ENCODE assay signal across 12 cellular contexts in the genomic region with DNA sequence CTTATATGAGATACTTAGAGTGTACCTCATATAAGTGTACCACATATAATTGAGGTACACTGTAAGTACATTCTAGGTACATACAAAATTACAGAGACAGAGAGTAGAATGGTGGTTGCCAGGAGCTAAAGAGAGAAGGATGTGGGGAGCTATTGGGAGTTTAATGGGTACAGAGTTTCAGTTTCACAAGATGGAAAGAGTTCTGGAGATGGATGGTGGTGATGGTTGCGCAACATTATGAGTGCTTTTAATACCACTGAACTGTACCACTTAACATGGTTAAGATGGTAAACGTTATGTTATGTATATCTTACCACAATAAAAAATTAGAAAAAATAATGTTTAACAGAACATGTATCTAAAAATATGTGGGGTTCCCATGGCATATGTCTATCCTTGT.
"Had no signal": no experiment of that assay in that cellular context is flagged by ENCODE, and none has a peak within 500 bp of the region (broad histone marks: within the 10 kb centered on the region; RNA-seq: fewer than 3 reads in every experiment).

No MANE protein-coding gene starts in this region.

- H2AFZ ChIP-seq: parathyroid adenoma had no signal

- H3K9ac ChIP-seq: parathyroid adenoma had no signal

- ATAC-seq: left lobe of liver had no signal

- H3K36me3 ChIP-seq: thyroid gland had no signal

- H3K27ac ChIP-seq: adrenal gland, parathyroid adenoma, thyroid gland had no signal

- H3K27me3 Mint-ChIP-seq: activated naive CD4-positive, alpha-beta T cell treated with anti-CD3 and anti-CD28 coated beads, Interleukin-2, amount 50 U/mL, for 24 hours; naive B cell had no signal

- H3K4me3 Mint-ChIP-seq: activated naive CD4-positive, alpha-beta T cell treated with anti-CD3 and anti-CD28 coated beads, Interleukin-2, amount 50 U/mL, for 24 hours had no signal

- FAIRE-seq: urothelium cell line had no signal

- H3K4me3 ChIP-seq: adrenal gland, thyroid gland had no signal

- DNase-seq: activated CD4-positive, CD25-positive, alpha-beta regulatory T cell treated with anti-CD3 and anti-CD28 coated beads, Interleukin-2, amount 50 U/mL, for 72 hours; activated effector memory CD4-positive, alpha-beta T cell treated with Interleukin-2 at 50 U/mL for 16 hours; adrenal gland; islet precursor cell; naive B cell; stimulated activated CD4-positive, alpha-beta T cell treated with anti-CD3 and anti-CD28 coated beads, Interleukin-1b, Interleukin-23, amount 100 ng/mL, for 48 hours; T-helper 9 cell; thyroid gland had no signal

- H3K79me2 ChIP-seq: parathyroid adenoma had no signal

- H3K4me1 ChIP-seq: adrenal gland, parathyroid adenoma, thyroid gland had no signal

- H3K9me3 Mint-ChIP-seq: activated naive CD4-positive, alpha-beta T cell treated with anti-CD3 and anti-CD28 coated beads, Interleukin-2, amount 50 U/mL, for 24 hours; naive B cell had no signal

- H3K9me3 ChIP-seq: adrenal gland, thyroid gland had no signal

- H3K27me3 ChIP-seq: adrenal gland, thyroid gland had no signal
